Comparison of ENCODE assay signal across 16 cellular contexts in genomic region chr16:28283798-28284577, GRCh38. TPM values are rescaled to one million over a fixed set of nuclear protein-coding genes. Genes with fewer than 3 reads are reported as not detected.
DNase-seq lines count a peak whose midpoint lies in the region; ATAC-seq and TF ChIP-seq lines count a peak whose summit lies in the region.
"Had no signal": no experiment of that assay in that cellular context is flagged by ENCODE, and none has a peak within 500 bp of the region (broad histone marks: within the 10 kb centered on the region; RNA-seq: fewer than 3 reads in every experiment).

No MANE protein-coding gene starts in this region.

- H3K9me3 ChIP-seq in CD4-positive, CD25-positive, alpha-beta regulatory T cell (ENCODE audit: control insufficient read depth in 2 of 2, low read length in 2 of 2), result no peaks in the 10 kb centered on the region
- no peaks in the 10 kb centered on the region for H3K9me3 ChIP-seq in HEK293 (ENCODE audit: control insufficient read depth, insufficient read depth, low read depth, low read length)
- H3K9me3 ChIP-seq in neuronal stem cell (replicated peaks in 1 of 2; ENCODE audit: control insufficient read depth in 2 of 2, insufficient read depth in 1 of 2, low read depth in 1 of 2, low read length in 2 of 2), result no peaks in the 10 kb centered on the region
- no peaks in the 10 kb centered on the region for H3K9me3 ChIP-seq in T-helper 17 cell (ENCODE audit: control insufficient read depth, low read length, poor library complexity, severe bottlenecking)

- no peak overlapping the region for H3K27ac ChIP-seq in CD4-positive, CD25-positive, alpha-beta regulatory T cell (ENCODE audit: insufficient read depth, low read length, poor library complexity, severe bottlenecking)
- no peak overlapping the region for H3K27ac ChIP-seq in HEK293 (ENCODE audit: extremely low read depth, low read depth, low read length)
- H3K27ac ChIP-seq in neuronal stem cell (replicated peaks; ENCODE audit: low read length), result no peak overlapping the region

- no peak overlapping the region for H2AK5ac ChIP-seq in neuronal stem cell (ENCODE audit: low read depth, low read length)

- H3K4me3 ChIP-seq in CD4-positive, CD25-positive, alpha-beta regulatory T cell (ENCODE audit: low read depth, low read length), result no peak overlapping the region
- H3K4me3 ChIP-seq in HEK293 (ENCODE audit: low read depth, low read length), result no peak overlapping the region
- H3K4me3 ChIP-seq in neuronal stem cell (ENCODE audit: low read length in 2 of 2), result no peak overlapping the region

- no peak overlapping the region for H2BK120ac ChIP-seq in neuronal stem cell (ENCODE audit: low read depth, low read length)

- H3K4me1 ChIP-seq in CD4-positive, CD25-positive, alpha-beta regulatory T cell (ENCODE audit: control insufficient read depth, insufficient read depth, low read length, poor library complexity, severe bottlenecking), result peaks cover 6% of the 10 kb centered on the region
- no peaks in the 10 kb centered on the region for H3K4me1 ChIP-seq in HEK293 (ENCODE audit: control insufficient read depth, insufficient read depth, low read length)
- peaks cover 0 to 1% of the 10 kb centered on the region in 2 donors for H3K4me1 ChIP-seq in neuronal stem cell (ENCODE audit: control insufficient read depth in 2 of 2, insufficient read depth in 1 of 2, low read depth in 1 of 2, low read length in 2 of 2)

- no peak overlapping the region for H3K4ac ChIP-seq in neuronal stem cell (ENCODE audit: low read length)

- H3K14ac ChIP-seq in neuronal stem cell (ENCODE audit: low read length), result no peak overlapping the region

- peaks cover 3% of the 10 kb centered on the region for H3K79me1 ChIP-seq in neuronal stem cell (ENCODE audit: low read depth, low read length)

- H3K27me3 Mint-ChIP-seq in CD4-positive, CD25-positive, alpha-beta regulatory T cell, result no peaks in the 10 kb centered on the region
- H3K27me3 Mint-ChIP-seq in endothelial cell (ENCODE audit: unreplicated experiment) (peaks cover 4% of the 10 kb centered on the region), T-helper 17 cell (no peaks in the 10 kb centered on the region)

- no peak for DNase-seq in CD4-positive, CD25-positive, alpha-beta regulatory T cell
- no peak for DNase-seq in endothelial cell (ENCODE audit: low spot score)
- DNase-seq in neuronal stem cell (ENCODE audit: low spot score), result no peak
- DNase-seq in activated effector memory CD4-positive, alpha-beta T cell treated with anti-CD3 and anti-CD28 coated beads, Interleukin-2, amount 50 U/mL, for 16 hours, result no peak
- no peak for DNase-seq in hepatic stellate cell (ENCODE audit: low spot score)
- DNase-seq in T-helper 17 cell, result no peak
- DNase-seq: HCEC 1CT; NCI-H1048; NCI-H1694; NCI-H2107; NCI-H226; NCI-H526 treated with DMSO at 0.1 percent for 48 hours; NK-92 treated with Interleukin-12 subunit alpha and Interleukin-12 subunit beta, amount 100 ng/mL, for 24 hours; PC-3 had no signal

- peaks cover 0 to 1% (median 0%) of the 10 kb centered on the region in 7 donors for H3K9me3 Mint-ChIP-seq in CD4-positive, CD25-positive, alpha-beta regulatory T cell
- H3K9me3 Mint-ChIP-seq in endothelial cell (ENCODE audit: unreplicated experiment), result no peaks in the 10 kb centered on the region

- peak overlapping the region in 2 of 3 donors; percentile 52 to 71 for H3K27ac Mint-ChIP-seq in CD4-positive, CD25-positive, alpha-beta regulatory T cell
- no peak overlapping the region for H3K27ac Mint-ChIP-seq in endothelial cell (ENCODE audit: unreplicated experiment)
- no peak overlapping the region for H3K27ac Mint-ChIP-seq in T-helper 17 cell
- H3K27ac Mint-ChIP-seq: B cell had no signal

- no peak overlapping the region for H3K18ac ChIP-seq in neuronal stem cell (ENCODE audit: low read length)

- peaks cover 0 to 20% (median under 1%) of the 10 kb centered on the region in 4 donors for H3K4me1 Mint-ChIP-seq in CD4-positive, CD25-positive, alpha-beta regulatory T cell
- H3K4me1 Mint-ChIP-seq in endothelial cell (ENCODE audit: unreplicated experiment) (peaks cover 3% of the 10 kb centered on the region), T-helper 17 cell (peaks cover 11% of the 10 kb centered on the region)
- H3K4me1 Mint-ChIP-seq: B cell had no signal

- H3K27me3 ChIP-seq in CD4-positive, CD25-positive, alpha-beta regulatory T cell (ENCODE audit: control insufficient read depth, insufficient read depth, low read length), result no peaks in the 10 kb centered on the region
- H3K27me3 ChIP-seq in neuronal stem cell (ENCODE audit: control insufficient read depth in 3 of 3, insufficient read depth in 3 of 3, low read depth in 1 of 3, low read length in 3 of 3), result no peaks in the 10 kb centered on the region

- H2BK15ac ChIP-seq in neuronal stem cell (ENCODE audit: low read length), result no peak overlapping the region

- CTCF ChIA-PET in HEK293 (lab: Yijun Ruan, JAX), result interaction anchor here (0.5 to 8.1 kb wide), 3 partner anchors 27 to 116 kb away, joined by 3 to 125 read pairs (median 4); no protein-coding TSS in a partner anchor

- POLR2A ChIA-PET in HEK293 (lab: Yijun Ruan, JAX), result interaction anchor here (0.8 kb wide), 1 partner anchor 20 kb away, joined by 3 read pairs; no protein-coding TSS in a partner anchor

- peak overlapping the region; percentile 45 for H3K23ac ChIP-seq in neuronal stem cell (ENCODE audit: low read depth, low read length, poor library complexity)

- no peak overlapping the region for H2BK12ac ChIP-seq in neuronal stem cell (ENCODE audit: low read length)

- no peak for ATAC-seq in CD4-positive, CD25-positive, alpha-beta regulatory T cell (ENCODE audit: low read depth in 2 of 2)
- no peak for ATAC-seq in T-helper 17 cell
- ATAC-seq: PC-3 had no signal

- H3K4me3 Mint-ChIP-seq in CD4-positive, CD25-positive, alpha-beta regulatory T cell, result peak overlapping the region in 1 of 4 donors; percentile 54
- H3K4me3 Mint-ChIP-seq in endothelial cell (ENCODE audit: unreplicated experiment) (peak overlapping the region; percentile 21), T-helper 17 cell (no peak overlapping the region)
- H3K4me3 Mint-ChIP-seq: B cell had no signal

- no peak overlapping the region for H2AFZ ChIP-seq in neuronal stem cell (ENCODE audit: low read length)

- peak overlapping the region; percentile 2 for H3K9ac ChIP-seq in neuronal stem cell (ENCODE audit: low read depth, low read length, poor library complexity)

- no peak overlapping the region for H4K8ac ChIP-seq in neuronal stem cell (ENCODE audit: low read depth, low read length)

- no peak for TF ChIP-seq CTCF in HEK293 (tag by site-specific recombination; IDR thresholded peaks at IDR 0.05)
- no peak for TF ChIP-seq CTCF in endothelial cell (IDR thresholded peaks at IDR 0.05; ENCODE audit: unreplicated experiment)

- no peak overlapping the region for H2BK5ac ChIP-seq in neuronal stem cell (ENCODE audit: low read length)

- H4K91ac ChIP-seq in neuronal stem cell (ENCODE audit: low read depth, low read length, poor library complexity), result no peak overlapping the region

- no CpG with 5 or more reads among the region's 15 CpGs for WGBS in neuronal stem cell (ENCODE audit: extremely low coverage in 2 of 2, insufficient read length in 2 of 2, insufficient replicate concordance in 1 of 2), 2 donors

- H3K36me3 ChIP-seq in CD4-positive, CD25-positive, alpha-beta regulatory T cell (ENCODE audit: control insufficient read depth, insufficient read depth, low read length), result no peaks in the 10 kb centered on the region
- H3K36me3 ChIP-seq in HEK293 (ENCODE audit: control insufficient read depth in 2 of 2, insufficient read depth in 1 of 2, low read length in 2 of 2) (peaks cover 0 to 5% of the 10 kb centered on the region in 2 experiments; a peak in 1 of 3 replicates), neuronal stem cell (replicated peaks in 1 of 2; ENCODE audit: control insufficient read depth in 2 of 2, insufficient read depth in 2 of 2, low read length in 2 of 2) (peaks cover 0 to 12% of the 10 kb centered on the region in 2 donors)

- H3K36me3 Mint-ChIP-seq in CD4-positive, CD25-positive, alpha-beta regulatory T cell, result no peaks in the 10 kb centered on the region
- H3K36me3 Mint-ChIP-seq in endothelial cell (ENCODE audit: low read depth, unreplicated experiment), result no peaks in the 10 kb centered on the region
- no peaks in the 10 kb centered on the region for H3K36me3 Mint-ChIP-seq in T-helper 17 cell (ENCODE audit: low read depth)

- no peak overlapping the region for H3K4me2 ChIP-seq in neuronal stem cell (ENCODE audit: insufficient read depth, low read length, poor library complexity, severe bottlenecking)

TF ChIP-seq in HEK293, 187 proteins besides CTCF, POLR2A, EP300 and RAD21:
- TF ChIP-seq ZNF169 (tag by site-specific recombination; IDR thresholded peaks at IDR 0.05) (no peak), ZNF37A (tag by site-specific recombination; IDR thresholded peaks at IDR 0.05) (peak; percentile 99), ZSCAN16 (tag by site-specific recombination; IDR thresholded peaks at IDR 0.05) (no peak), IKZF3 (tag by site-specific recombination; IDR thresholded peaks at IDR 0.05) (peak; percentile 21; the same call in 1 of the 2 replicates), BCL6B (tag by site-specific recombination; IDR thresholded peaks at IDR 0.05) (no peak)

RNA-seq across cellular contexts. Expression of gene SBK1, which starts 8.3 kb away (rescaled TPM):
- total RNA-seq in CD4-positive, CD25-positive, alpha-beta regulatory T cell, result 20.2 TPM
- 1 to 10 TPM; 2.0 to 4.9 (median 3.1) TPM for polyA plus RNA-seq in CD4-positive, CD25-positive, alpha-beta regulatory T cell
- total RNA-seq in endothelial cell (ENCODE audit: unreplicated experiment) (22.9 TPM), T-helper 17 cell (10 to 100 TPM; 14.7 to 17.7 TPM)
- 49.6 TPM for polyA plus RNA-seq in neuronal stem cell (2013, experiment 1 of 2)
- 50.1 TPM for polyA plus RNA-seq in neuronal stem cell (2013, experiment 2 of 2)

Comparison
In these comparisons a context has a peak if more than half of its experiments do, and no peak if none do; other contexts are left out.
1. H3K27ac Mint-ChIP-seq: peak in CD4-positive, CD25-positive, alpha-beta regulatory T cell (2 of 3); none in endothelial cell (single experiment) and T-helper 17 cell (single experiment).